In the genomic region with DNA sequence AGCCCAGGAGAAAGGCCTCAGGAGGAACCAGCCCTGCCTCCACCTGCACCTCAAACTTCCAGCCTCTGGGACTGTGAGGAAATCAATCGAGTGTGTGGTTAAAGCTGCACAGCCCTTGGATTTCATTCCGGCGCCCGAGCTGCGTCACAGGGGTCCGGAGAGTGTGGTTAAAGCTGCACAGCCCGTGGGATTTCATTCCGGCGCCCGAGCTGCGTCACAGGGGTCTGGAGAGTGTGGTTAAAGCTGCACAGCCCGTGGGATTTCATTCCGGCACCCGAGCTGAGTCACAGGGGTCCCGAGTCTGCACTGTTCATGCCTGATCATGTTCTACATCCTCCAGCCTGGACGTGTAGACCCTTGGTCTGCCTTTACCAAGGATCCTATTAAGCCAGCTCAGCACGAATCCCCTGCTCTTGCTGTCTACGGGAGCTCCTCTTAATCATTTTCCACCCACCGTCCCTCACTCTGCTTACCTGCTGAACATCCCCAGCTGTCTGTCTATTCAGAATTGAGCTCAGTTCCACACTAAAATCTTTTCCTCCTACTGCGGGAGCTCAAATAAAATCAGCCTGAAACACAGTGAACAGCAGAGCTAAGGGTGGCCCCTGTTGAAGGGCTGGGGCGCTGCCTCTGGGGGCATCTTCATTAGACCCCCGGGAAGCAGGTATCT, we compare ENCODE assay signal across 17 cellular contexts.
"Had no signal": no experiment of that assay in that cellular context is flagged by ENCODE, and none has a peak within 500 bp of the region (broad histone marks: within the 10 kb centered on the region; RNA-seq: fewer than 3 reads in every experiment).

No MANE protein-coding gene starts in this region.

- H3K36me3 ChIP-seq: right atrium auricular region, sigmoid colon had no signal

- H3K4me2 ChIP-seq: hepatocyte had no signal

- H3K27ac Mint-ChIP-seq: dendritic cell treated with granulocyte-macrophage colony-stimulating factor and Interleukin-4, amounts not matched to agents 40 ng/mL and 50 ng/mL, for 4 days; effector memory CD8-positive, alpha-beta T cell; nephron progenitor cell had no signal

- ATAC-seq: effector memory CD8-positive, alpha-beta T cell; foreskin keratinocyte had no signal

- H3K79me2 ChIP-seq: hepatocyte had no signal

- H3K9me3 Mint-ChIP-seq: dendritic cell treated with granulocyte-macrophage colony-stimulating factor and Interleukin-4, amounts not matched to agents 40 ng/mL and 50 ng/mL, for 4 days; effector memory CD8-positive, alpha-beta T cell; naive B cell; nephron progenitor cell had no signal

- H3K36me3 Mint-ChIP-seq: naive B cell had no signal

- H2AFZ ChIP-seq: hepatocyte had no signal

- H3K9me3 ChIP-seq: right atrium auricular region, sigmoid colon had no signal

- H3K4me3 Mint-ChIP-seq: dendritic cell treated with granulocyte-macrophage colony-stimulating factor and Interleukin-4, amounts not matched to agents 40 ng/mL and 50 ng/mL, for 4 days; effector memory CD8-positive, alpha-beta T cell; naive B cell; nephron progenitor cell had no signal

- H3K27me3 ChIP-seq: foreskin keratinocyte, right atrium auricular region had no signal

- H3K4me1 Mint-ChIP-seq: naive B cell had no signal

- H3K4me1 ChIP-seq: foreskin keratinocyte, right atrium auricular region, sigmoid colon had no signal

- H3K4me3 ChIP-seq: hepatocyte, right atrium auricular region, sigmoid colon had no signal

- DNase-seq: effector memory CD8-positive, alpha-beta T cell; erythroblast; foreskin keratinocyte; kidney glomerular epithelial cell; mesendoderm; naive B cell; nephron progenitor cell; sigmoid colon; small intestine; stimulated activated CD4-positive, alpha-beta T cell treated with anti-CD3 and anti-CD28 coated beads, Interleukin-2, amount 100 ng/mL, for 48 hours; stimulated activated naive CD4-positive, alpha-beta T cell treated with Interleukin-2 at 50 U/mL for 16 hours; trophoblast cell had no signal

- H3K27ac ChIP-seq: foreskin keratinocyte, hepatocyte, right atrium auricular region, sigmoid colon had no signal

- FAIRE-seq: colon, small intestine, urothelium cell line had no signal
